8 cellular contexts compared by ENCODE assay signal in the genomic region with DNA sequence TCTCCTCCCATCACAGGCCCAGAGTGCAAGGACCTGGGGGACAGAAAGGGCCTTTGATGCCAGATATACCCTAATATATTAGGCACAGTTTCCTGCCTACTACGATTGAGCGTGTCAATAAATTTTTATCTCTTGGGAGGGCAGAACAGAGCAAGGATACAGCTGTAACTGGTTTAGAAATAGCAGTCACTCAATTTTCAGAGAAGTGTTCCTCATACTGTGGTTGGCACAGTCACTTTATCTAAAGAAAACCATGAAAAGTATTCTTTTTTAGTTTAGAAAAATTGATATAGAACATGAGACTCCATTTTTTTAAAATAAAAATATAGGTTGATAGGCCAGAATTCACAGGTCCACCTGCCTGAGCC. TPM values are rescaled to one million over a fixed set of nuclear protein-coding genes. Genes with fewer than 3 reads are reported as not detected.
DNase-seq lines count a peak whose midpoint lies in the region; ATAC-seq and TF ChIP-seq lines count a peak whose summit lies in the region.

No MANE protein-coding gene starts in this region.

- TF ChIP-seq CTCF in PC-9 (conservative IDR thresholded peaks at IDR 0.05): no peak
- TF ChIP-seq CTCF in fibroblast of the aortic adventitia (IDR thresholded peaks at IDR 0.05; ENCODE audit: insufficient read depth, low read length): no peak

- H3K36me3 ChIP-seq in PC-9 (ENCODE audit: low read depth): peaks cover 4% of the 10 kb centered on the region; the same call in 1 of the 2 replicates

- H3K4me3 ChIP-seq in PC-9 (peak overlapping the region; percentile 82), fibroblast of the aortic adventitia (ENCODE audit: low read depth, low read length) (peak overlapping the region; percentile 55)

- CTCF ChIA-PET in PC-9 (lab: Charles Lee): no interaction called here

- DNase-seq in T-helper 2 cell treated with Interferon-gamma antibody and Interleukin-4, amounts not matched to agents 5 μg/mL and 100 μg/mL, for 36 hours (ENCODE audit: low spot score): no peak
- DNase-seq in T-helper 2 cell: no peak
- no peak for DNase-seq in PC-9
- DNase-seq in fibroblast of the aortic adventitia (ENCODE audit: low read depth): no peak
- DNase-seq in stimulated activated naive B cell treated with anti-CD40 and anti-IgM and Interleukin-4, amounts not matched to agents 10 μg/mL and 1 μg/mL and 100 μg/mL, for 72 hours: no peak
- DNase-seq in cortex of kidney (lab: John Stamatoyannopoulos, UW): no peak
- DNase-seq in LoVo (ENCODE audit: low spot score): no peak
- no peak for DNase-seq in pons (ENCODE audit: low spot score)

- peak overlapping the region; percentile 78 for H3K4me3 Mint-ChIP-seq in T-helper 2 cell treated with Interferon-gamma antibody and Interleukin-4, amounts not matched to agents 5 μg/mL and 100 μg/mL, for 36 hours
- peak overlapping the region; percentile 61 to 65 for H3K4me3 Mint-ChIP-seq in stimulated activated naive B cell treated with anti-CD40 and anti-IgM and Interleukin-4, amounts not matched to agents 10 μg/mL and 1 μg/mL and 100 μg/mL, for 72 hours

- no peaks in the 10 kb centered on the region for H3K9me2 ChIP-seq in PC-9 (ENCODE audit: insufficient read depth)

- H3K4me2 ChIP-seq in PC-9: peak overlapping the region; percentile 79

- 0 out of 2 replicates have a peak overlapping the region, but pooled peaks have one; percentile 4 for H3K27ac ChIP-seq in PC-9

- peaks cover 11% of the 10 kb centered on the region for H3K36me3 Mint-ChIP-seq in T-helper 2 cell treated with Interferon-gamma antibody and Interleukin-4, amounts not matched to agents 5 μg/mL and 100 μg/mL, for 36 hours (ENCODE audit: low read depth)
- peaks cover 1 to 5% of the 10 kb centered on the region in 2 donors for H3K36me3 Mint-ChIP-seq in stimulated activated naive B cell treated with anti-CD40 and anti-IgM and Interleukin-4, amounts not matched to agents 10 μg/mL and 1 μg/mL and 100 μg/mL, for 72 hours

- peaks cover 30% of the 10 kb centered on the region for H3K9me3 Mint-ChIP-seq in T-helper 2 cell treated with Interferon-gamma antibody and Interleukin-4, amounts not matched to agents 5 μg/mL and 100 μg/mL, for 36 hours
- peaks cover 1 to 3% of the 10 kb centered on the region in 2 donors for H3K9me3 Mint-ChIP-seq in stimulated activated naive B cell treated with anti-CD40 and anti-IgM and Interleukin-4, amounts not matched to agents 10 μg/mL and 1 μg/mL and 100 μg/mL, for 72 hours

- H3K27ac Mint-ChIP-seq in T-helper 2 cell treated with Interferon-gamma antibody and Interleukin-4, amounts not matched to agents 5 μg/mL and 100 μg/mL, for 36 hours: peak overlapping the region; percentile 31
- H3K27ac Mint-ChIP-seq in stimulated activated naive B cell treated with anti-CD40 and anti-IgM and Interleukin-4, amounts not matched to agents 10 μg/mL and 1 μg/mL and 100 μg/mL, for 72 hours: no peak overlapping the region

- intact Hi-C loops in PC-9 (cut with micrococcal nuclease; ENCODE audit: unreplicated experiment): loop anchor here (10.0 kb wide), 1 partner anchor 321 kb away; a partner anchor contains a TSS

- no TSS peak for BruUV-seq in PC-9 (replicated peaks; lab: Mats Ljungman, UMichigan)

- H3K27me3 ChIP-seq in PC-9 (ENCODE audit: insufficient read depth, low read depth): no peaks in the 10 kb centered on the region

- ATAC-seq in stimulated activated naive B cell treated with anti-CD40 and anti-IgM and Interleukin-4, amounts not matched to agents 10 μg/mL and 1 μg/mL and 100 μg/mL, for 72 hours (replicated peaks): peak in 1 of 2 donors; percentile 28

- H3K9me3 ChIP-seq in PC-9 (ENCODE audit: insufficient read depth, low read depth): 0 out of 2 replicates have a peak, but pooled peaks cover 3% of the 10 kb centered on the region

- peaks cover 11% of the 10 kb centered on the region for H3K79me2 ChIP-seq in PC-9 (ENCODE audit: low read depth)

- H3K4me1 Mint-ChIP-seq in T-helper 2 cell treated with Interferon-gamma antibody and Interleukin-4, amounts not matched to agents 5 μg/mL and 100 μg/mL, for 36 hours (ENCODE audit: low read depth): no peaks in the 10 kb centered on the region
- peaks cover 5 to 14% of the 10 kb centered on the region in 2 donors for H3K4me1 Mint-ChIP-seq in stimulated activated naive B cell treated with anti-CD40 and anti-IgM and Interleukin-4, amounts not matched to agents 10 μg/mL and 1 μg/mL and 100 μg/mL, for 72 hours

- no peaks in the 10 kb centered on the region for H3F3A ChIP-seq in PC-9 (ENCODE audit: insufficient read depth, low read depth)

- H2AFZ ChIP-seq in PC-9: peak overlapping the region; percentile 96

- H3K4me1 ChIP-seq in PC-9 (replicated peaks; ENCODE audit: insufficient read depth): no peaks in the 10 kb centered on the region; the same call in 1 of the 2 replicates

- no peaks in the 10 kb centered on the region for H3K27me3 Mint-ChIP-seq in T-helper 2 cell treated with Interferon-gamma antibody and Interleukin-4, amounts not matched to agents 5 μg/mL and 100 μg/mL, for 36 hours (ENCODE audit: low read depth)
- no peaks in the 10 kb centered on the region for H3K27me3 Mint-ChIP-seq in stimulated activated naive B cell treated with anti-CD40 and anti-IgM and Interleukin-4, amounts not matched to agents 10 μg/mL and 1 μg/mL and 100 μg/mL, for 72 hours

- POLR2A ChIA-PET in PC-9 (lab: Charles Lee; ENCODE audit: unreplicated experiment): no interaction called here

- H4K20me1 ChIP-seq in PC-9 (ENCODE audit: insufficient read depth): no peaks in the 10 kb centered on the region

RNA-seq across cellular contexts. Expression of a gene that starts 0.5 kb away (rescaled TPM):
- 5.0 and 6.1 TPM in 2 replicates for total RNA-seq in PC-9 (2021)
- total RNA-seq in fibroblast of the aortic adventitia (ENCODE audit: low replicate concordance): 0.90 and 10.0 TPM in 2 replicates

RNA-seq across cellular contexts. Expression of a gene that starts 19.2 kb away (rescaled TPM):
- total RNA-seq in PC-9 (2021) (4.0 and 4.8 TPM in 2 replicates), fibroblast of the aortic adventitia (ENCODE audit: low replicate concordance) (5.2 and 6.1 TPM in 2 replicates)

RNA-seq across cellular contexts. Expression of a gene that starts 32.5 kb away (rescaled TPM):
- 1.7 and 1.9 TPM in 2 replicates for total RNA-seq in PC-9 (2021)
- 4.9 and 8.7 TPM in 2 replicates for total RNA-seq in fibroblast of the aortic adventitia (ENCODE audit: low replicate concordance)

RNA-seq across cellular contexts. Expression of a gene that starts 41.7 kb away (rescaled TPM):
- total RNA-seq in PC-9 (2021) (1.8 and 2.1 TPM in 2 replicates), fibroblast of the aortic adventitia (ENCODE audit: low replicate concordance) (7.9 and 10.8 TPM in 2 replicates)

RNA-seq across cellular contexts. Expression of a gene that starts 48.4 kb away (rescaled TPM):
- total RNA-seq in PC-9 (2021): 6.9 and 10.3 TPM in 2 replicates
- total RNA-seq in fibroblast of the aortic adventitia (ENCODE audit: low replicate concordance): 5.6 and 18.6 TPM in 2 replicates
